In the genomic region with DNA sequence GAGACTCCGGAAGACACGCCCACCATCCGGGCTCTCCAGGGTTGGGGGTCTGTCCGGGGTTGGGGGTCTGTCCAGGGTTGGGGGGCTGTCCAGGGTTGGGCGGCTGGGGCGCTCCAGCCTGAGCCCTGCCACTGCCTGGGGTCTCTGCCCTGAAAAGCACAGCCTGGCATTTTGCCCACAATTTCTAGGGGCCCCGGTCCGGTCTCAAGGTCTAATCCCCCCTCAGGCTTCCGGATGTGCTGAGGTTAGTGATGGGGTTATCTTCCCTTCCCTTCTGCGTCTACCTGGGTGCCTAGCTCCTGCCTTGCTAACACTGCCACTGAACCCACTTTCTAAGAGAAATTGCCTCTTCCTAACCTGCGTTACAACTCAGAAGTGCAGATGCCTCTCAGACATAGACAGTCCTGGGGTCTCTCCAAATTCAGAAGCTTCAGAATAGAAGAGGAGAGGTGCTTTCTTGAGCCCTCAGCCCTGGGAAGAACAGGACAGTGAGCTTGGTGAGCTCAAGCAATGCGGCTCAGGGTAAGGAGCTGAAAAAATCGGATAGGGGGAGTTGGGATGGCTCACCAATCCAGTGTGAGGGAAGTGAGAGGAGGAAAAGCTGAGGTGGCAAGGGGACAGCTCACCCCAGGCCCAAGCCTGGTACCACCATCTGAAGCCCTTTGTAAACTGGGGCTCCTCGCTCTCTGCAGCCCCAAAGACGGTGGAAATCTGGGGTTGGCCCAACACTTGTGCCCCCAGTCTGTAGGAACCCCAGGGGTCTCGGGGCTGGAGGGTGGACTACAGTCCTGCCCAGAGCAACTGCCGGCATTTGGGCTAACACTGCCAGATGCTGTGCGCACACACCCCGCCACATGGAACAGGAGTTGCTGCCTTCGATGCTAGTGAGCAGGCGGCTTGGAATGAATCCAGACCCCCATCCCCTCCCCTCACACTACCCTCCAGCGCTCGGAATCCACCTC, we compare ENCODE assay signal across 16 cellular contexts. TPM values are rescaled to one million over a fixed set of nuclear protein-coding genes. Genes with fewer than 3 reads are reported as not detected.
DNase-seq lines count a peak whose midpoint lies in the region; ATAC-seq and TF ChIP-seq lines count a peak whose summit lies in the region.
"Had no signal": no experiment of that assay in that cellular context is flagged by ENCODE, and none has a peak within 500 bp of the region (broad histone marks: within the 10 kb centered on the region; RNA-seq: fewer than 3 reads in every experiment).

No MANE protein-coding gene starts in this region.

- peak overlapping the region; percentile 43; the same call in 1 of the 2 replicates for H3K4me3 ChIP-seq in BLaER1
- H3K4me3 ChIP-seq in naive thymus-derived CD4-positive, alpha-beta T cell (ENCODE audit: low read length): no peak overlapping the region

- H3K27ac Mint-ChIP-seq in Calu3 (ENCODE audit: unreplicated experiment) (no peak overlapping the region), T-helper 17 cell (no peak overlapping the region)
- peak overlapping the region in 1 of 9 donors; percentile 74 for H3K27ac Mint-ChIP-seq in naive thymus-derived CD4-positive, alpha-beta T cell

- no peak overlapping the region for H3K9ac ChIP-seq in BLaER1

- CTCF ChIA-PET in Calu3 (lab: Charles Lee): no interaction called here
- CTCF ChIA-PET in naive thymus-derived CD4-positive, alpha-beta T cell (lab: Charles Lee): no interaction called here

- H3K27ac ChIP-seq in BLaER1: no peak overlapping the region
- no peak overlapping the region for H3K27ac ChIP-seq in naive thymus-derived CD4-positive, alpha-beta T cell (ENCODE audit: low read depth, low read length)
- H3K27ac ChIP-seq: Peyer's patch had no signal

- peaks cover 3% of the 10 kb centered on the region for H3K9me3 Mint-ChIP-seq in Calu3 (ENCODE audit: low read depth, unreplicated experiment)
- peaks cover 0 to 4% (median 0%) of the 10 kb centered on the region in 11 donors for H3K9me3 Mint-ChIP-seq in naive thymus-derived CD4-positive, alpha-beta T cell

- H3K36me3 ChIP-seq in BLaER1: no peaks in the 10 kb centered on the region
- no peaks in the 10 kb centered on the region for H3K36me3 ChIP-seq in naive thymus-derived CD4-positive, alpha-beta T cell (ENCODE audit: control insufficient read depth in 2 of 3, insufficient read depth in 3 of 3, low read length in 3 of 3)
- H3K36me3 ChIP-seq: Peyer's patch had no signal

- intact Hi-C loops in Calu3 (cut with micrococcal nuclease; ENCODE audit: unreplicated experiment): loop anchor here (10.0 kb wide), 1 partner anchor 259 kb away; no protein-coding TSS in a partner anchor
- intact Hi-C loops in naive thymus-derived CD4-positive, alpha-beta T cell (cut with micrococcal nuclease): loop anchor here in 1 of 2 donors (2.0 to 5.0 kb wide), 2 partner anchors 15 to 936 kb away; no protein-coding TSS in a partner anchor

- no peak overlapping the region; the same call in 1 of the 2 replicates for H3K4me2 ChIP-seq in BLaER1

- ATAC-seq in T-helper 17 cell (no peak), GM19455 (IDR thresholded peaks at IDR 0.05; ENCODE audit: unreplicated experiment) (no peak), GM21528 (IDR thresholded peaks at IDR 0.05; ENCODE audit: low FRiP score, unreplicated experiment) (no peak)
- ATAC-seq in naive thymus-derived CD4-positive, alpha-beta T cell: no peak

- POLR2A ChIA-PET in naive thymus-derived CD4-positive, alpha-beta T cell (lab: Charles Lee): no interaction called here

- H3K27me3 Mint-ChIP-seq in Calu3 (ENCODE audit: unreplicated experiment): peaks cover 98% of the 10 kb centered on the region
- peaks cover 73% of the 10 kb centered on the region for H3K27me3 Mint-ChIP-seq in T-helper 17 cell
- H3K27me3 Mint-ChIP-seq in naive thymus-derived CD4-positive, alpha-beta T cell: peaks cover 54 to 85% (median 74%) of the 10 kb centered on the region in 5 donors

- H4K20me1 ChIP-seq in BLaER1: peaks cover 74% of the 10 kb centered on the region

- no peaks in the 10 kb centered on the region for H3K4me1 ChIP-seq in BLaER1
- H3K4me1 ChIP-seq in naive thymus-derived CD4-positive, alpha-beta T cell (ENCODE audit: control insufficient read depth in 2 of 2, insufficient read depth in 2 of 2, low read length in 2 of 2): peaks cover 6 to 17% of the 10 kb centered on the region in 2 donors

- TF ChIP-seq CTCF in Calu3 (IDR thresholded peaks at IDR 0.05; ENCODE audit: unreplicated experiment): no peak

- H3K9me3 ChIP-seq in BLaER1: peaks cover 35% of the 10 kb centered on the region
- no peaks in the 10 kb centered on the region for H3K9me3 ChIP-seq in T-helper 17 cell (ENCODE audit: control insufficient read depth, low read length, poor library complexity, severe bottlenecking)
- no peaks in the 10 kb centered on the region for H3K9me3 ChIP-seq in naive thymus-derived CD4-positive, alpha-beta T cell (ENCODE audit: control insufficient read depth in 2 of 3, low read length in 3 of 3)
- H3K9me3 ChIP-seq: Peyer's patch had no signal

- no TSS peak for BruUV-seq in Calu3 (replicated peaks; lab: Mats Ljungman, UMichigan)

- H3K4me3 Mint-ChIP-seq in Calu3 (ENCODE audit: low read depth, unreplicated experiment) (peak overlapping the region; percentile 17), T-helper 17 cell (peak overlapping the region; percentile 73)
- H3K4me3 Mint-ChIP-seq in naive thymus-derived CD4-positive, alpha-beta T cell: peak overlapping the region; percentile 34 to 78 (median 48)

- peaks cover 23% of the 10 kb centered on the region for H3K4me1 Mint-ChIP-seq in Calu3 (ENCODE audit: low read depth, unreplicated experiment)
- H3K4me1 Mint-ChIP-seq in T-helper 17 cell: peaks cover 23% of the 10 kb centered on the region
- H3K4me1 Mint-ChIP-seq in naive thymus-derived CD4-positive, alpha-beta T cell: peaks cover 14 to 41% (median 29%) of the 10 kb centered on the region in 7 donors

- H3K36me3 Mint-ChIP-seq in Calu3 (ENCODE audit: insufficient read depth, unreplicated experiment): no peaks in the 10 kb centered on the region
- H3K36me3 Mint-ChIP-seq in T-helper 17 cell (ENCODE audit: low read depth): peaks cover 7% of the 10 kb centered on the region
- H3K36me3 Mint-ChIP-seq in naive thymus-derived CD4-positive, alpha-beta T cell: peaks cover 0 to 5% (median 5%) of the 10 kb centered on the region in 5 donors

- H3K27me3 ChIP-seq in BLaER1: peaks cover 89% of the 10 kb centered on the region
- H3K27me3 ChIP-seq in naive thymus-derived CD4-positive, alpha-beta T cell (ENCODE audit: control insufficient read depth in 2 of 2, insufficient read depth in 2 of 2, low read length in 2 of 2): peaks cover 5% of the 10 kb centered on the region in 2 donors

- DNase-seq in Calu3 (no peak), T-helper 17 cell (no peak), glomerular visceral epithelial cell (ENCODE audit: extremely low spot score) (no peak)
- DNase-seq in naive thymus-derived CD4-positive, alpha-beta T cell: no peak
- DNase-seq: activated CD4-positive, alpha-beta T cell treated with anti-CD3 and anti-CD28 coated beads, Interleukin-2, amount 50 U/mL, for 1 hour; activated naive CD4-positive, alpha-beta T cell treated with Interleukin-2 at 50 U/mL for 16 hours; CD8-positive, alpha-beta memory T cell; HCEC 1CT; left colon; NCI-H446; Peyer's patch had no signal

RNA-seq across cellular contexts. Expression of a gene that starts 5.6 kb away (rescaled TPM):
- total RNA-seq in Calu3 (2022) (not detected in 2 replicates), T-helper 17 cell (not detected)
- not detected for total RNA-seq in naive thymus-derived CD4-positive, alpha-beta T cell
- polyA plus RNA-seq in naive thymus-derived CD4-positive, alpha-beta T cell: not detected
- total RNA-seq: CD8-positive, alpha-beta memory T cell; left colon; myocyte; Peyer's patch; T-helper 1 cell treated with Interleukin-12 subunit alpha and Interleukin-12 subunit beta and Interleukin-4 antibody, amounts not matched to agents 30 ng/mL and 1 ng/mL, for 36 hours had no signal
- polyA plus RNA-seq: CD8-positive, alpha-beta memory T cell had no signal

RNA-seq across cellular contexts. Expression of a gene that starts 43.9 kb away (rescaled TPM):
- total RNA-seq in Calu3 (2022) (19.9 and 25.5 TPM in 2 replicates), T-helper 17 cell (under 1 TPM in 1 of 2 donors, not detected in 1; 0.42 TPM)
- total RNA-seq in naive thymus-derived CD4-positive, alpha-beta T cell: 1 to 10 TPM in 3 of 5 experiments, under 1 TPM in 1, not detected in 1; 0.46 to 2.5 (median 1.7) TPM
- polyA plus RNA-seq in naive thymus-derived CD4-positive, alpha-beta T cell: not detected
- polyA plus RNA-seq: CD8-positive, alpha-beta memory T cell had no signal

Comparison
In these comparisons a context has a peak if more than half of its experiments do, and no peak if none do; other contexts are left out.
1. H3K4me3 Mint-ChIP-seq: peak in every context shown above with its lines; median percentile 73 in T-helper 17 cell; 48 in naive thymus-derived CD4-positive, alpha-beta T cell; 17 in Calu3.